In the genomic region with DNA sequence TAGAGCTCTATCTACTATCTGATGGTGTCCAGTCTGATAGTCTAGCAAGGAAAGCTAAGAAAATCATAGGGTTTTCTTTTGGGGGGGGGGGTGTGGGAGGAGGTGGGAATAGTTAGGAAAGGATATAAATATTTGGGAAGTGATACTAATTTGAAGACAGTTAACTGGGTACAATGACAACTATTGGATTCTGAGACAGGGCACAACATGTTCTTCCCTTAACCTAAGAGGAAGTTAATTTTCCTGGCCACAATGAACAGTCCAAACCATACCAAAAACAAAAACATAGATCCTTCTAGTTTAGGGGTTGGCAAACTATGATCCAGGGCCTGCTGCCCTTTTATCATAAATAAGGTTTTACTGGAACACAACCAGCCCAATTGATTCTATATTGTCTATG, we compare ENCODE assay signal across 14 cellular contexts. TPM values are rescaled to one million over a fixed set of nuclear protein-coding genes. Genes with fewer than 3 reads are reported as not detected.
DNase-seq lines count a peak whose midpoint lies in the region; ATAC-seq and TF ChIP-seq lines count a peak whose summit lies in the region.
"Had no signal": no experiment of that assay in that cellular context is flagged by ENCODE, and none has a peak within 500 bp of the region (broad histone marks: within the 10 kb centered on the region; RNA-seq: fewer than 3 reads in every experiment).

No MANE protein-coding gene starts in this region.

- no peak for TF ChIP-seq POLR2A in spleen (IDR thresholded peaks at IDR 0.05)

- H3K27ac ChIP-seq in right atrium auricular region (no peak overlapping the region), right cardiac atrium (ENCODE audit: low read length) (no peak overlapping the region), spleen (peak overlapping the region in 5 of 8 donors; percentile 10 to 85 (median 75))
- H3K27ac ChIP-seq: 22Rv1 had no signal

- H3K9me3 ChIP-seq in right atrium auricular region (no peaks in the 10 kb centered on the region), right cardiac atrium (ENCODE audit: control insufficient read depth, low read length) (no peaks in the 10 kb centered on the region), spleen (no peaks in the 10 kb centered on the region)

- ATAC-seq in Right ventricle myocardium inferior (peak; percentile 57), right cardiac atrium (peak; percentile 35 to 41)
- ATAC-seq: CD8-positive, alpha-beta T cell had no signal

- H3K4me3 ChIP-seq in right atrium auricular region (no peak overlapping the region), right cardiac atrium (ENCODE audit: low read length) (no peak overlapping the region), spleen (no peak overlapping the region)

- DNase-seq in Right ventricle myocardium inferior (ENCODE audit: missing footprints) = no peak
- no peak for DNase-seq in right atrium auricular region (ENCODE audit: low spot score)
- no peak for DNase-seq in right cardiac atrium
- no peak for DNase-seq in spleen
- DNase-seq in SW 1271 (lab: John Stamatoyannopoulos, UW) = no peak
- no peak for DNase-seq in RKO (ENCODE audit: low spot score)
- no peak for DNase-seq in DMS 273 treated with DMSO at 0.1 percent for 48 hours (lab: John Stamatoyannopoulos, UW)
- DNase-seq: CD8-positive, alpha-beta T cell; COR-L47; DND-41; GDM1; HCEC 1CT; HFFc6 had no signal

- H3K36me3 ChIP-seq in right atrium auricular region (peaks cover 71% of the 10 kb centered on the region), spleen (peaks cover 11 to 99% (median 67%) of the 10 kb centered on the region in 6 donors)

- no peak for TF ChIP-seq CTCF in right atrium auricular region (IDR thresholded peaks at IDR 0.05)
- no peak for TF ChIP-seq CTCF in spleen (IDR thresholded peaks at IDR 0.05 in 8 of 11, conservative IDR thresholded peaks at IDR 0.05 in 3 of 11)

- H3K4me1 ChIP-seq in right atrium auricular region (peaks cover 0 to 7% of the 10 kb centered on the region in 2 donors), right cardiac atrium (ENCODE audit: control insufficient read depth, insufficient read depth, low read length) (peaks cover 2% of the 10 kb centered on the region), spleen (peaks cover 0 to 29% (median 0%) of the 10 kb centered on the region in 6 donors)

- H3K27me3 ChIP-seq in right atrium auricular region (no peaks in the 10 kb centered on the region), right cardiac atrium (ENCODE audit: control insufficient read depth, insufficient read depth) (no peaks in the 10 kb centered on the region), spleen (replicated peaks in 1 of 7) (no peaks in the 10 kb centered on the region)

- intact Hi-C loops in Right ventricle myocardium inferior (cut with DNase I) (no loop called here), right cardiac atrium (cut with DNase I) (no loop called here), spleen (cut with DNase I; ENCODE audit: low total_unique reads) (no loop called here)

RNA-seq across cellular contexts. Expression of a gene that starts 10.0 kb away (rescaled TPM):
- total RNA-seq in Right ventricle myocardium inferior (13.9 TPM), right atrium auricular region (10 to 100 TPM in 1 of 2 donors, 1 to 10 TPM in 1; 9.6 to 26.1 TPM), right cardiac atrium (10 to 100 TPM; 19.9 to 25.9 (median 23.1) TPM), spleen (100 to 1,000 TPM; 238 to 554 (median 467) TPM)
- polyA plus RNA-seq in right cardiac atrium (12.3 TPM), spleen (100 to 1,000 TPM; 207 to 244 (median 243) TPM)

Comparison
In these comparisons a context has a peak if more than half of its experiments do, and no peak if none do; other contexts are left out.
1. H3K27ac ChIP-seq: peak in spleen (5 of 8); none in right atrium auricular region (0 of 2) and right cardiac atrium (single experiment).
2. RNA of a gene that starts 10.0 kb away (total RNA-seq): 238 to 554 TPM in spleen; 9.6 to 26.1 TPM in right atrium auricular region, 19.9 to 25.9 TPM in right cardiac atrium and 13.9 TPM in Right ventricle myocardium inferior (single experiment); every median in the first group is over 4 times any median in the second.